In genomic region chr5:93224624-93225023, GRCh38 we compare ENCODE assay signal across 1 cellular context.
TF ChIP-seq lines count a peak whose summit lies in the region.

No MANE protein-coding gene starts in this region.

TF ChIP-seq in HepG2, 621 proteins besides CTCF, POLR2A, EP300 and RAD21 (continued from another document):
- no peak for TF ChIP-seq ZBTB40 (IDR thresholded peaks at IDR 0.05)
- no peak for TF ChIP-seq ZBTB40 (CRISPR knock-in tag; IDR thresholded peaks at IDR 0.05)
- no peak for TF ChIP-seq AKAP8 (CRISPR knock-in tag; IDR thresholded peaks at IDR 0.05)
- no peak for TF ChIP-seq KDM3A (CRISPR knock-in tag; IDR thresholded peaks at IDR 0.05; ENCODE audit: low read depth)
- peak; percentile 23; the same call in 1 of the 2 replicates for TF ChIP-seq FOSL2 (CRISPR knock-in tag; IDR thresholded peaks at IDR 0.05)
- no peak for TF ChIP-seq ZNF362 (CRISPR knock-in tag; IDR thresholded peaks at IDR 0.05; ENCODE audit: borderline replicate concordance)
- TF ChIP-seq REST (IDR thresholded peaks at IDR 0.05; ENCODE audit: borderline replicate concordance in 1 of 2, low read depth in 1 of 2, low read length in 2 of 2) = no peak
- 0 out of 3 replicates have a peak, but pooled peaks have one; percentile 14 for TF ChIP-seq MXI1 (IDR thresholded peaks at IDR 0.05; ENCODE audit: borderline replicate concordance, low read depth, low read length)
- 0 out of 2 replicates have a peak, but pooled peaks have one; percentile 20 for TF ChIP-seq SAP130 (CRISPR knock-in tag; IDR thresholded peaks at IDR 0.05; ENCODE audit: low read depth)
- peak; percentile 55 for TF ChIP-seq BHLHE40 (IDR thresholded peaks at IDR 0.05; ENCODE audit: low read length)
- TF ChIP-seq ARID5B (CRISPR knock-in tag; IDR thresholded peaks at IDR 0.05) = 0 out of 2 replicates have a peak, but pooled peaks have one; percentile 16
- TF ChIP-seq ZNF674 (CRISPR knock-in tag; IDR thresholded peaks at IDR 0.05; ENCODE audit: low read depth) = no peak
- no peak for TF ChIP-seq ZIK1 (CRISPR knock-in tag; IDR thresholded peaks at IDR 0.05; ENCODE audit: borderline replicate concordance, low read depth)
- TF ChIP-seq ZNF720 (CRISPR knock-in tag; IDR thresholded peaks at IDR 0.05) = no peak
- no peak for TF ChIP-seq CBX1 (IDR thresholded peaks at IDR 0.05; ENCODE audit: low read depth)
- peak; percentile 51; the same call in 1 of the 2 replicates for TF ChIP-seq RARA (CRISPR knock-in tag; IDR thresholded peaks at IDR 0.05)
- TF ChIP-seq ZBTB33 (CRISPR knock-in tag; IDR thresholded peaks at IDR 0.05) = no peak
- no peak for TF ChIP-seq ZNF597 (CRISPR knock-in tag; IDR thresholded peaks at IDR 0.05)
- TF ChIP-seq RARG (CRISPR knock-in tag; IDR thresholded peaks at IDR 0.05; ENCODE audit: low read depth) = no peak
- TF ChIP-seq RBFOX2 (IDR thresholded peaks at IDR 0.05; ENCODE audit: low read depth, low read length) = no peak
- TF ChIP-seq ZNF644 (CRISPR knock-in tag; IDR thresholded peaks at IDR 0.05; ENCODE audit: low read depth) = peak; percentile 74; the same call in 1 of the 2 replicates
- TF ChIP-seq SIN3B (IDR thresholded peaks at IDR 0.05; ENCODE audit: low read length) = no peak
- no peak for TF ChIP-seq KLF12 (CRISPR knock-in tag; IDR thresholded peaks at IDR 0.05; ENCODE audit: borderline replicate concordance)
